8 cellular contexts compared by ENCODE assay signal in genomic region chr2:216633616-216634316, GRCh38. TPM values are rescaled to one million over a fixed set of nuclear protein-coding genes. Genes with fewer than 3 reads are reported as not detected.
DNase-seq lines count a peak whose midpoint lies in the region; ATAC-seq, FAIRE-seq and TF ChIP-seq lines count a peak whose summit lies in the region.

No MANE protein-coding gene starts in this region.

- ATAC-seq in GM18517 (IDR thresholded peaks at IDR 0.05; ENCODE audit: unreplicated experiment): no peak

- H3K4me3 Mint-ChIP-seq in osteocyte (ENCODE audit: unreplicated experiment): peak overlapping the region; percentile 96

- no peak for FAIRE-seq in GM19239 (lab: Jason Lieb, UNC)

- DNase-seq in SIG-M5 treated with dmso at 0.1 percent for 504 hours (lab: John Stamatoyannopoulos, UW; ENCODE audit: unreplicated experiment): peak; percentile 43
- DNase-seq in SIG-M5 (lab: John Stamatoyannopoulos, UW): no peak
- DNase-seq in SK-N-DZ (ENCODE audit: low spot score): peak; percentile 43
- DNase-seq in fibroblast of mammary gland (ENCODE audit: low read depth): no peak
- no peak for DNase-seq in osteocyte (ENCODE audit: extremely low spot score, unreplicated experiment)
- DNase-seq in GM19239 (ENCODE audit: insufficient read length, low spot score): no peak
- DNase-seq in NCI-H128 (lab: John Stamatoyannopoulos, UW; ENCODE audit: unreplicated experiment): no peak

- no peaks in the 10 kb centered on the region for H3K27me3 Mint-ChIP-seq in osteocyte (ENCODE audit: unreplicated experiment)

- H3K36me3 Mint-ChIP-seq in osteocyte (ENCODE audit: unreplicated experiment): peaks cover 23% of the 10 kb centered on the region

- TF ChIP-seq CTCF in fibroblast of mammary gland (conservative IDR thresholded peaks at IDR 0.05; ENCODE audit: control insufficient read depth, insufficient read depth, low read depth, low read length) (no peak), osteocyte (IDR thresholded peaks at IDR 0.05) (no peak)

- peaks cover 36% of the 10 kb centered on the region for H3K4me1 Mint-ChIP-seq in osteocyte (ENCODE audit: unreplicated experiment)

- H3K4me3 ChIP-seq in fibroblast of mammary gland (ENCODE audit: control insufficient read depth, low read depth, low read length): peak overlapping the region; percentile 13

- H3K27ac Mint-ChIP-seq in osteocyte (ENCODE audit: unreplicated experiment): peak overlapping the region; percentile 99

- H3K9me3 Mint-ChIP-seq in osteocyte (ENCODE audit: unreplicated experiment): no peaks in the 10 kb centered on the region

RNA-seq across cellular contexts. Expression of gene IGFBP2, which starts 0.5 kb away (rescaled TPM):
- 208 and 228 TPM in 2 replicates for polyA plus RNA-seq in SK-N-DZ (2014; cell fraction: cytosol; rRNA removed)
- polyA plus RNA-seq in SK-N-DZ (2014; cell fraction: nucleus; rRNA removed): 86.9 and 130 TPM in 2 replicates
- 2,796 and 2,855 TPM in 2 replicates for total RNA-seq in osteocyte

Comparison
In these comparisons a context has a peak if more than half of its experiments do, and no peak if none do; other contexts are left out.
1. DNase-seq: peak in SIG-M5 treated with dmso at 0.1 percent for 504 hours (single experiment) and SK-N-DZ (single experiment); none in SIG-M5 (single experiment), fibroblast of mammary gland (single experiment), osteocyte (single experiment), GM19239 (single experiment) and NCI-H128 (single experiment).